Comparison of ENCODE assay signal across 1 cellular context in genomic region chr20:2387180-2387577, GRCh38.
TF ChIP-seq lines count a peak whose summit lies in the region.

No MANE protein-coding gene starts in this region.

TF ChIP-seq in GM23338, 12 proteins besides CTCF, POLR2A, EP300 and RAD21 (continued from another document):
- TF ChIP-seq ZNF462 (CRISPR knock-in tag; IDR thresholded peaks at IDR 0.05) (no peak), POLR2AphosphoS5 (IDR thresholded peaks at IDR 0.05; ENCODE audit: low read depth) (no peak), EZH2phosphoT487 (IDR thresholded peaks at IDR 0.05; ENCODE audit: unreplicated experiment) (no peak)
